Comparison of ENCODE assay signal across 21 cellular contexts in genomic region chr17:33242725-33243124, GRCh38. TPM values are rescaled to one million over a fixed set of nuclear protein-coding genes. Genes with fewer than 3 reads are reported as not detected.
DNase-seq lines count a peak whose midpoint lies in the region; ATAC-seq, FAIRE-seq and TF ChIP-seq lines count a peak whose summit lies in the region.
"Had no signal": no experiment of that assay in that cellular context is flagged by ENCODE, and none has a peak within 500 bp of the region (broad histone marks: within the 10 kb centered on the region; RNA-seq: fewer than 3 reads in every experiment).

No MANE protein-coding gene starts in this region.

- no peaks in the 10 kb centered on the region for H3K9me3 ChIP-seq in A549
- H3K9me3 ChIP-seq in left lung, result no peaks in the 10 kb centered on the region
- H3K9me3 ChIP-seq in thyroid gland, result no peaks in the 10 kb centered on the region
- H3K9me3 ChIP-seq: BE2C, Caco-2, HAP-1 had no signal

- TF ChIP-seq EP300 in A549 (IDR thresholded peaks at IDR 0.05), result no peak

- TF ChIP-seq CTCF in A549 (IDR thresholded peaks at IDR 0.05), result no peak
- TF ChIP-seq CTCF in left lung (IDR thresholded peaks at IDR 0.05), result no peak
- TF ChIP-seq CTCF in thyroid gland (IDR thresholded peaks at IDR 0.05), result no peak
- TF ChIP-seq CTCF in coronary artery (IDR thresholded peaks at IDR 0.05), result no peak

- ATAC-seq in A549, result no peak
- ATAC-seq in left lung, result peak; percentile 80
- ATAC-seq in GM21515 (IDR thresholded peaks at IDR 0.05; ENCODE audit: unreplicated experiment), result no peak
- no peak for ATAC-seq in activated CD8-positive, alpha-beta T cell treated with anti-CD3 and anti-CD28 coated beads, Interleukin-2, amount 10 ng/mL, durations not matched to agents 7 days and 5 days
- ATAC-seq: K562 had no signal

- DNase-seq in A549 (ENCODE audit: low read depth in 1 of 2, low spot score in 1 of 2), result no peak
- DNase-seq in DMS79 treated with DMSO at 0.1 percent for 48 hours (lab: John Stamatoyannopoulos, UW), result peak; percentile 93
- DNase-seq in left lung, result no peak
- DNase-seq in thyroid gland, result peak; percentile 50 to 52
- DNase-seq in coronary artery (ENCODE audit: low spot score), result no peak
- DNase-seq in activated CD8-positive, alpha-beta T cell treated with anti-CD3 and anti-CD28 coated beads, Interleukin-2, amount 10 ng/mL, durations not matched to agents 7 days and 5 days, result no peak
- DNase-seq: 8988T; BE2C; C1 segment of cervical spinal cord; Caco-2; CD4-positive, CD25-positive, alpha-beta regulatory T cell; CD8-positive, alpha-beta memory T cell; GF-D8; IMR-90 had no signal

- H3K4me1 Mint-ChIP-seq in activated CD8-positive, alpha-beta T cell treated with anti-CD3 and anti-CD28 coated beads, Interleukin-2, amount 10 ng/mL, durations not matched to agents 7 days and 5 days (ENCODE audit: low read depth), result no peaks in the 10 kb centered on the region
- H3K4me1 Mint-ChIP-seq: CD4-positive, CD25-positive, alpha-beta regulatory T cell; CD8-positive, alpha-beta memory T cell had no signal

- H3K36me3 Mint-ChIP-seq in activated CD8-positive, alpha-beta T cell treated with anti-CD3 and anti-CD28 coated beads, Interleukin-2, amount 10 ng/mL, durations not matched to agents 7 days and 5 days (ENCODE audit: low read depth), result no peaks in the 10 kb centered on the region
- H3K36me3 Mint-ChIP-seq: CD4-positive, CD25-positive, alpha-beta regulatory T cell; CD8-positive, alpha-beta memory T cell had no signal

- H3K4me3 ChIP-seq in A549 (no peak overlapping the region), left lung (no peak overlapping the region), thyroid gland (replicated peaks in 1 of 3) (no peak overlapping the region), coronary artery (no peak overlapping the region)
- H3K4me3 ChIP-seq: HAP-1, K562 had no signal

- H3K27ac ChIP-seq in A549 (no peak overlapping the region), left lung (no peak overlapping the region), thyroid gland (no peak overlapping the region), coronary artery (no peak overlapping the region)
- H3K27ac ChIP-seq: HL-60 had no signal

- H3K27me3 ChIP-seq in left lung (no peaks in the 10 kb centered on the region), thyroid gland (no peaks in the 10 kb centered on the region)
- H3K27me3 ChIP-seq: BE2C had no signal

- TF ChIP-seq RAD21 in A549 (conservative IDR thresholded peaks at IDR 0.05 in 1 of 2, IDR thresholded peaks at IDR 0.05 in 1 of 2), result no peak

- peak; percentile 18 for FAIRE-seq in A549 (lab: Jason Lieb, UNC)
- FAIRE-seq: D721Med, K562 had no signal

- no peak overlapping the region for H3K4me3 Mint-ChIP-seq in activated CD8-positive, alpha-beta T cell treated with anti-CD3 and anti-CD28 coated beads, Interleukin-2, amount 10 ng/mL, durations not matched to agents 7 days and 5 days
- H3K4me3 Mint-ChIP-seq: CD4-positive, CD25-positive, alpha-beta regulatory T cell; CD8-positive, alpha-beta memory T cell had no signal

- no peak overlapping the region for H3K27ac Mint-ChIP-seq in activated CD8-positive, alpha-beta T cell treated with anti-CD3 and anti-CD28 coated beads, Interleukin-2, amount 10 ng/mL, durations not matched to agents 7 days and 5 days
- H3K27ac Mint-ChIP-seq: CD4-positive, CD25-positive, alpha-beta regulatory T cell; CD8-positive, alpha-beta memory T cell had no signal

- H3K27me3 Mint-ChIP-seq in activated CD8-positive, alpha-beta T cell treated with anti-CD3 and anti-CD28 coated beads, Interleukin-2, amount 10 ng/mL, durations not matched to agents 7 days and 5 days (ENCODE audit: low read depth), result no peaks in the 10 kb centered on the region
- H3K27me3 Mint-ChIP-seq: CD4-positive, CD25-positive, alpha-beta regulatory T cell had no signal

- intact Hi-C loops in left lung (cut with DNase I), result no loop called here
- intact Hi-C loops in thyroid gland (cut with DNase I), result no loop called here

- CTCF ChIA-PET in A549 (lab: Yijun Ruan, JAX), result no interaction called here
- CTCF ChIA-PET in activated CD8-positive, alpha-beta T cell treated with anti-CD3 and anti-CD28 coated beads, Interleukin-2, amount 10 ng/mL, durations not matched to agents 7 days and 5 days (lab: Charles Lee), result no interaction called here

- H3K9me3 Mint-ChIP-seq in activated CD8-positive, alpha-beta T cell treated with anti-CD3 and anti-CD28 coated beads, Interleukin-2, amount 10 ng/mL, durations not matched to agents 7 days and 5 days (ENCODE audit: insufficient read depth), result no peaks in the 10 kb centered on the region
- H3K9me3 Mint-ChIP-seq: CD8-positive, alpha-beta memory T cell had no signal

- no peaks in the 10 kb centered on the region for H3K36me3 ChIP-seq in left lung
- H3K36me3 ChIP-seq in thyroid gland, result no peaks in the 10 kb centered on the region
- H3K36me3 ChIP-seq: BE2C, HAP-1 had no signal

- POLR2A ChIA-PET in A549 (lab: Yijun Ruan, JAX), result no interaction called here
- POLR2A ChIA-PET in activated CD8-positive, alpha-beta T cell treated with anti-CD3 and anti-CD28 coated beads, Interleukin-2, amount 10 ng/mL, durations not matched to agents 7 days and 5 days (lab: Charles Lee), result no interaction called here

- TF ChIP-seq POLR2A in A549 (IDR thresholded peaks at IDR 0.05; ENCODE audit: low read length) (no peak), thyroid gland (IDR thresholded peaks at IDR 0.05) (no peak)

- WGBS in A549 (ENCODE audit: missing lambda C conversion rate), result 65% methylated on average over 2 of the region's 2 CpGs
- WGBS in thyroid gland, 2 donors, result 29 to 42% methylated on average over 2 of the region's 2 CpGs

- H3K4me1 ChIP-seq in A549, result peaks cover 26% of the 10 kb centered on the region
- no peaks in the 10 kb centered on the region for H3K4me1 ChIP-seq in left lung
- no peaks in the 10 kb centered on the region for H3K4me1 ChIP-seq in thyroid gland
- H3K4me1 ChIP-seq: BE2C, Caco-2, HAP-1 had no signal

- H3K4me2 ChIP-seq in A549, result no peak overlapping the region

TF ChIP-seq in A549, 52 proteins besides CTCF, POLR2A, EP300 and RAD21:
- no peak for TF ChIP-seq KDM5A (IDR thresholded peaks at IDR 0.05)
- no peak for TF ChIP-seq E2F6 (IDR thresholded peaks at IDR 0.05; ENCODE audit: borderline replicate concordance, low read depth)
- TF ChIP-seq PHF8 (IDR thresholded peaks at IDR 0.05; ENCODE audit: borderline replicate concordance, low read depth), result no peak
- no peak for TF ChIP-seq HOXB5 (CRISPR knock-in tag; IDR thresholded peaks at IDR 0.05)
- no peak for TF ChIP-seq TP53 (CRISPR knock-in tag; IDR thresholded peaks at IDR 0.05)
- TF ChIP-seq ZSCAN20 (CRISPR knock-in tag; IDR thresholded peaks at IDR 0.05), result no peak
- TF ChIP-seq NPAS2 (CRISPR knock-in tag; IDR thresholded peaks at IDR 0.05; ENCODE audit: borderline replicate concordance), result no peak
- no peak for TF ChIP-seq ZFP36 (IDR thresholded peaks at IDR 0.05; ENCODE audit: borderline replicate concordance, partially characterized antibody)
- TF ChIP-seq FOSB (CRISPR knock-in tag; IDR thresholded peaks at IDR 0.05), result no peak
- TF ChIP-seq CEBPB (IDR thresholded peaks at IDR 0.05), result no peak
- TF ChIP-seq JUN (IDR thresholded peaks at IDR 0.05), result no peak
- TF ChIP-seq HOXB13 (CRISPR knock-in tag; IDR thresholded peaks at IDR 0.05; ENCODE audit: low read depth), result no peak
- TF ChIP-seq REST (IDR thresholded peaks at IDR 0.05), result no peak
- TF ChIP-seq NFE2L2 (conservative IDR thresholded peaks at IDR 0.05; ENCODE audit: low read length), result no peak

RNA-seq across cellular contexts. Expression of gene ASIC2, which starts 50.4 kb away (rescaled TPM):
- polyA plus RNA-seq in A549 (2011; rRNA removed) (1.9 and 2.2 TPM in 2 replicates), A549 (2017; fragmentation: RNase III; extraction: RNeasy Plus Mini Kit Qiagen cat#74134 plus additional on column Dnase treatment) (1.5 to 1.9 TPM (median 1.6 TPM) in 3 replicates)
- 1.0 and 1.5 TPM in 2 replicates for polyA plus RNA-seq in A549 (2012; cell fraction: cytosol; rRNA removed)
- 1.3 and 1.7 TPM in 2 replicates for polyA plus RNA-seq in A549 (2012; cell fraction: nucleus; rRNA removed)
- 2.8 and 3.7 TPM in 2 replicates for polyA minus RNA-seq in A549 (2011; rRNA and poly(A)+ RNA removed)
- total RNA-seq in left lung (under 1 TPM; 0.08 to 0.09 TPM), thyroid gland (not detected)
- total RNA-seq in activated CD8-positive, alpha-beta T cell treated with anti-CD3 and anti-CD28 coated beads, Interleukin-2, amount 10 ng/mL, durations not matched to agents 7 days and 5 days, result not detected
- total RNA-seq: Caco-2; CD4-positive, CD25-positive, alpha-beta regulatory T cell; CD8-positive, alpha-beta memory T cell; H4; HT1080; K562 had no signal
- polyA plus RNA-seq: CD4-positive, CD25-positive, alpha-beta regulatory T cell; CD8-positive, alpha-beta memory T cell; K562 had no signal

Comparison
In these comparisons a context has a peak if more than half of its experiments do, and no peak if none do; other contexts are left out.
1. DNase-seq: peak in DMS79 treated with DMSO at 0.1 percent for 48 hours (single experiment) and thyroid gland (2 of 2); none in A549 (0 of 2), left lung (0 of 2), coronary artery (single experiment) and activated CD8-positive, alpha-beta T cell treated with anti-CD3 and anti-CD28 coated beads, Interleukin-2, amount 10 ng/mL, durations not matched to agents 7 days and 5 days (single experiment).